Comparison of ENCODE assay signal across 15 cellular contexts in the genomic region with DNA sequence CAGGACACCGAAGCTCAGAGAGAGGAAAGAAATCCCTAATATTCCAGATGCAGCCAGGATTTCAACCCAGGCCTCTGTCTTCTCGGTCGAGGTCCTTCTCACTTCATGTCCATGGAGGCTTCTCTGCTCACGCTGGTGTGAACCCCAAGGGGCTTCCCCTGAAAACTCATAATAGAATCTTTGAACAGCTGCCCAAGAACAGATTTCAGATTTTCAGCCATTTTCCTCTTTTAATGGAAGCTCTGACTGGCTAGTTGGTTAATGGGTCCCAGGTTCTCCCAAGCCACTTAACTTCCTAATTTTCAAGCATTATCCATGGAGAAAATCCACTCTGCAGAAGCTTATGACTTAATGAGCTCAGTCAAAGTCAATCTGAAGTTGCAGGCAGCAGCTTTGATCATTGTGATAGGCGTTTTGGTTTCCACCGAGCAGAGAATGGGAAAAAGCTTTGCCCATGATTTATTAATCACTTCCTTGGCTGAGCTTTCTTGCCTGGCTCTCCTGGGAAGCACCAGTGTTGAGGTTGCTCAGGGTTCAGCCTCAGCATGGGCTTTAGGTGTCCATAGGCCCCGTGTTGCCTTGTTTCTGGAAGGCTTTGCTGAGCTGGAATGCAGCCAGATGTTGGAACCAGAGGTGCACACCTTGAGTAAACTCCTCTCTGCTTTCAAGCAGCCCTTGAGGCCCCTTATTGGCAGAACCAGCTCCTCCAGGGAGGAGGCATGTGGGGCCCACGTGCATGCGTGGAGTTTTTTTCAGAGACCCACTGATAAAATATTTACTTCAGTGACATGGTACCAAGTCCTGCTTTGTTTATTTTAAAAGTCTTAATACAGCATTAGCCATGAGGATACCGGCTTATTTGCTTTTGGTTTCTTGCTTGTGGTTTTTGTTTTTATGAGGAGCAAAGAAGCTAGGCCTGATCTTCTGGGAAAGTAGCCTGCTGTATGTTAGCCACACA. TPM values are rescaled to one million over a fixed set of nuclear protein-coding genes. Genes with fewer than 3 reads are reported as not detected.
DNase-seq lines count a peak whose midpoint lies in the region; FAIRE-seq and TF ChIP-seq lines count a peak whose summit lies in the region.
"Had no signal": no experiment of that assay in that cellular context is flagged by ENCODE, and none has a peak within 500 bp of the region (broad histone marks: within the 10 kb centered on the region; RNA-seq: fewer than 3 reads in every experiment).

No MANE protein-coding gene starts in this region.

- H3K9me3 ChIP-seq in colonic mucosa (no peaks in the 10 kb centered on the region), prostate gland (no peaks in the 10 kb centered on the region), right atrium auricular region (peaks cover 0 to 1% of the 10 kb centered on the region in 2 donors)

- 49% methylated on average over 10 of the region's 10 CpGs for WGBS in prostate gland

- TF ChIP-seq POLR2A in GM12892 (IDR thresholded peaks at IDR 0.05; ENCODE audit: low read depth, low read length) (no peak), prostate gland (IDR thresholded peaks at IDR 0.05) (no peak)

- H3K4me3 ChIP-seq in colonic mucosa, result no peak overlapping the region
- H3K4me3 ChIP-seq in prostate gland, result no peak overlapping the region
- H3K4me3 ChIP-seq in right atrium auricular region, result no peak overlapping the region
- H3K4me3 ChIP-seq: cardiac muscle cell, SK-N-MC had no signal

- H3K36me3 ChIP-seq in colonic mucosa, result no peaks in the 10 kb centered on the region
- no peaks in the 10 kb centered on the region for H3K36me3 ChIP-seq in prostate gland
- no peaks in the 10 kb centered on the region for H3K36me3 ChIP-seq in right atrium auricular region
- H3K36me3 ChIP-seq: cardiac muscle cell had no signal

- H3K9ac ChIP-seq in colonic mucosa (ENCODE audit: low read depth in 2 of 2, low read length in 2 of 2), result no peak overlapping the region

- H3K27ac ChIP-seq in colonic mucosa, result no peak overlapping the region
- peak overlapping the region; percentile 62 to 76 for H3K27ac ChIP-seq in prostate gland
- H3K27ac ChIP-seq in right atrium auricular region, result no peak overlapping the region
- H3K27ac ChIP-seq: cardiac muscle cell, SK-N-MC had no signal

- H3K4me1 ChIP-seq in colonic mucosa, result no peaks in the 10 kb centered on the region
- H3K4me1 ChIP-seq in prostate gland (replicated peaks), result peaks cover 25% of the 10 kb centered on the region
- H3K4me1 ChIP-seq in right atrium auricular region, result peaks cover 0 to 2% of the 10 kb centered on the region in 2 donors

- TF ChIP-seq CTCF in colonic mucosa (IDR thresholded peaks at IDR 0.05) (no peak), prostate gland (IDR thresholded peaks at IDR 0.05) (no peak), right atrium auricular region (IDR thresholded peaks at IDR 0.05) (no peak)

- DNase-seq in GM12892 (ENCODE audit: insufficient read length), result no peak
- DNase-seq in M059J (ENCODE audit: low read depth), result peak; percentile 71
- DNase-seq in colonic mucosa, result peak; percentile 18
- peak; percentile 71 for DNase-seq in prostate gland (ENCODE audit: low spot score)
- DNase-seq in right atrium auricular region (ENCODE audit: low spot score), result no peak
- DNase-seq in NCI-H187 (lab: John Stamatoyannopoulos, UW), result no peak
- DNase-seq in stimulated activated CD4-positive, alpha-beta T cell treated with anti-CD3 and anti-CD28 coated beads, Interleukin-1b, Interleukin-23, amount 100 ng/mL, for 48 hours, result no peak
- DNase-seq in NCI-H748 (lab: John Stamatoyannopoulos, UW; ENCODE audit: unreplicated experiment), result no peak
- DNase-seq: activated naive CD4-positive, alpha-beta T cell; CD4-positive, alpha-beta memory T cell; naive thymus-derived CD8-positive, alpha-beta T cell; NCI-H1417 had no signal

- intact Hi-C loops in colonic mucosa (cut with DNase I), result no loop called here
- intact Hi-C loops in prostate gland (cut with DNase I), result no loop called here

- H3K27me3 ChIP-seq in colonic mucosa (no peaks in the 10 kb centered on the region), prostate gland (replicated peaks; ENCODE audit: insufficient read depth) (no peaks in the 10 kb centered on the region), right atrium auricular region (no peaks in the 10 kb centered on the region)
- H3K27me3 ChIP-seq: cardiac muscle cell had no signal

- peak; percentile 61 for FAIRE-seq in GM12892 (lab: Jason Lieb, UNC)
- FAIRE-seq: endometrium had no signal

RNA-seq across cellular contexts. Expression of gene LDLRAD3, which starts 25.5 kb away (rescaled TPM):
- polyA plus RNA-seq in GM12892 (2012; ENCODE audit: missing spikeins), result 1.00 TPM
- total RNA-seq in M059J (2014; rRNA removed; shearing (Covaris generic)), result 6.8 and 12.1 TPM in 2 replicates
- total RNA-seq in colonic mucosa, result 1 to 10 TPM; 1.9 to 2.9 TPM
- 10 to 100 TPM; 30.8 to 42.5 TPM for total RNA-seq in prostate gland
- total RNA-seq in right atrium auricular region, result 1 to 10 TPM; 3.6 to 7.0 TPM
- total RNA-seq: CD4-positive, alpha-beta memory T cell; naive thymus-derived CD8-positive, alpha-beta T cell had no signal
- polyA plus RNA-seq: CD4-positive, alpha-beta memory T cell; naive thymus-derived CD8-positive, alpha-beta T cell had no signal

Comparison
In these comparisons a context has a peak if more than half of its experiments do, and no peak if none do; other contexts are left out.
1. DNase-seq: peak in M059J (single experiment), colonic mucosa (single experiment) and prostate gland (single experiment); none in GM12892 (single experiment), right atrium auricular region (single experiment), NCI-H187 (0 of 2), stimulated activated CD4-positive, alpha-beta T cell treated with anti-CD3 and anti-CD28 coated beads, Interleukin-1b, Interleukin-23, amount 100 ng/mL, for 48 hours (single experiment) and NCI-H748 (single experiment).
2. H3K27ac ChIP-seq: peak in prostate gland (2 of 2); none in colonic mucosa (single experiment) and right atrium auricular region (0 of 2).